Comparison of ENCODE assay signal across 14 cellular contexts in the genomic region with DNA sequence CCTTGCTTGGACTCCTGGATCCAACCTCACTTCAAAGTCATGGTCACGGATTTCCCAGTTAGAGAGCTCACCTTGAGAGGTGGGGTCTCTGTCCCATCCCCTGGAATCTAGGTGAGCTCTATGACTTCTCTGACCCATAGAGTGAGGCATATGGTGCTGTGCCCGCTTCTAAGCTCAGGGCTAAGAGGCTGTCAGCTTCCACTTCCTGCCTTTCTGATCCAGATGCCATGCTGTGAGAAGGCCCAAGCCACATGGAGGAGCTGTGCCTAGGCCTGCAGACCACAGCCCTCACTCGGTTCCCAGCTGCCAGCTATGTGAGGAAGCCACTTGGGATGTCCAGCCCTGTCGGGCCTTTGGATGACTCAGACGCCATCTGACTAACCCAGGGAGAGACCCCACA. TPM values are rescaled to one million over a fixed set of nuclear protein-coding genes. Genes with fewer than 3 reads are reported as not detected.
DNase-seq lines count a peak whose midpoint lies in the region; ATAC-seq, FAIRE-seq and TF ChIP-seq lines count a peak whose summit lies in the region.
"Not testable (repeated sequence)": the region's sequence is repeated elsewhere in the genome, so short reads cannot be mapped to it uniquely, and the experiment has no call there.
"Had no signal": no experiment of that assay in that cellular context is flagged by ENCODE, and none has a peak within 500 bp of the region (broad histone marks: within the 10 kb centered on the region; RNA-seq: fewer than 3 reads in every experiment).

No MANE protein-coding gene starts in this region.

- H2AFZ ChIP-seq in DND-41 (ENCODE audit: low read depth, low read length) = not testable (repeated sequence)

- H3K4me1 ChIP-seq in DND-41 (ENCODE audit: insufficient read depth, low read length); foreskin keratinocyte: not testable (repeated sequence)

- TF ChIP-seq CTCF in DND-41 (IDR thresholded peaks at IDR 0.05; ENCODE audit: borderline replicate concordance, extremely low read depth, low read length, poor library complexity, severe bottlenecking); bronchial epithelial cell (IDR thresholded peaks at IDR 0.05; ENCODE audit: insufficient read depth, low read length, severe bottlenecking); foreskin keratinocyte (conservative IDR thresholded peaks at IDR 0.05): not testable (repeated sequence)

- H3K9me3 ChIP-seq in DND-41 (ENCODE audit: insufficient read depth, low read length, severe bottlenecking) = not testable (repeated sequence)

- not testable (repeated sequence) for H3K4me3 ChIP-seq in DND-41 (ENCODE audit: low read depth in 1 of 2, low read length in 2 of 2); bronchial epithelial cell (ENCODE audit: low read depth, low read length)

- ATAC-seq in DND-41 (ENCODE audit: insufficient read depth, low read depth) (peak; percentile 50), foreskin keratinocyte (peak; percentile 69)

- not testable (repeated sequence) for H3K9ac ChIP-seq in DND-41 (ENCODE audit: low read depth, low read length)

- not testable (repeated sequence) for H3K79me2 ChIP-seq in DND-41 (ENCODE audit: insufficient read depth, low read length)

- FAIRE-seq in RCC 7860 (lab: Jason Lieb, UNC); bronchial epithelial cell (lab: Jason Lieb, UNC): not testable (repeated sequence)

- H3K27ac ChIP-seq in DND-41 (ENCODE audit: low read length); foreskin keratinocyte: not testable (repeated sequence)

- H4K20me1 ChIP-seq in DND-41 (ENCODE audit: insufficient read depth, low read length) = not testable (repeated sequence)

- H3K36me3 ChIP-seq in DND-41 (ENCODE audit: insufficient read depth, low read length); bronchial epithelial cell (ENCODE audit: control insufficient read depth, insufficient read depth, low read length): not testable (repeated sequence)

- not testable (repeated sequence) for DNase-seq in DND-41
- DNase-seq in HT1080 (ENCODE audit: low read depth) (peak; percentile 23), RCC 7860 (ENCODE audit: low spot score) (peak; percentile 63), bronchial epithelial cell (ENCODE audit: low read depth) (peak; percentile 33), foreskin keratinocyte (peak; percentile 26 to 33), myocyte (ENCODE audit: low read depth) (peak; percentile 22)

- H3K4me2 ChIP-seq in DND-41 (ENCODE audit: insufficient read depth, low read length) = not testable (repeated sequence)

- H3K27me3 ChIP-seq in DND-41 (ENCODE audit: insufficient read depth, low read length, poor library complexity); bronchial epithelial cell (ENCODE audit: control insufficient read depth, insufficient read depth, low read length); foreskin keratinocyte: not testable (repeated sequence)

RNA-seq across cellular contexts. Expression of a gene that starts 39.9 kb away (rescaled TPM):
- total RNA-seq in HT1080 (2014; rRNA removed; shearing (Covaris generic)) = not detected in 2 replicates
- not detected in 2 replicates for polyA plus RNA-seq in HT1080 (2015; cell fraction: cytosol; rRNA removed)
- not detected in 2 replicates for polyA plus RNA-seq in HT1080 (2015; cell fraction: nucleus; rRNA removed)
- total RNA-seq in bronchial epithelial cell = 9.3 TPM in 1 of 2 replicates, not detected in the other
- 0.92 TPM in 1 of 2 replicates, not detected in the other for total RNA-seq in foreskin keratinocyte
- polyA plus RNA-seq in foreskin keratinocyte = 0.84 TPM in 1 of 2 replicates, not detected in the other
- total RNA-seq in myocyte = not detected in 2 replicates
- polyA plus RNA-seq in myocyte (2012) = not detected
- total RNA-seq: Caco-2; CD4-positive, alpha-beta T cell; Daoy; H1; H9; HepG2 had no signal
- polyA plus RNA-seq: BJ, H1, HepG2, IgD-negative memory B cell had no signal

RNA-seq across cellular contexts. Expression of a gene that starts 41.2 kb away (rescaled TPM):
- total RNA-seq in HT1080 (2014; rRNA removed; shearing (Covaris generic)) = 0.07 TPM in 1 of 2 replicates, not detected in the other
- 0.06 TPM in 1 of 2 replicates, not detected in the other for polyA plus RNA-seq in HT1080 (2015; cell fraction: cytosol; rRNA removed)
- polyA plus RNA-seq in HT1080 (2015; cell fraction: nucleus; rRNA removed) = 0.08 and 0.80 TPM in 2 replicates
- total RNA-seq in bronchial epithelial cell (not detected in 2 replicates), foreskin keratinocyte (not detected in 2 replicates), myocyte (not detected in 2 replicates)
- not detected in 2 replicates for polyA plus RNA-seq in foreskin keratinocyte
- polyA plus RNA-seq in myocyte (2012) = not detected
- total RNA-seq: CD4-positive, alpha-beta T cell; Daoy; H1; HepG2 had no signal
- polyA plus RNA-seq: HepG2, IgD-negative memory B cell had no signal
